ENCODE assay signal across 33 cellular contexts in genomic region chr10:80661526-80661925, GRCh38.
"Had no signal": no experiment of that assay in that cellular context is flagged by ENCODE, and none has a peak within 500 bp of the region (broad histone marks: within the 10 kb centered on the region; RNA-seq: fewer than 3 reads in every experiment).

No MANE protein-coding gene starts in this region.

- H3K27ac ChIP-seq: body of pancreas, brain microvascular endothelial cell, cardiac muscle cell, VCaP had no signal

- H3K9me3 Mint-ChIP-seq: activated B cell treated with CpG ODN at 0.5 μM for 24 hours; activated CD4-positive, alpha-beta memory T cell treated with anti-CD3 and anti-CD28 coated beads for 36 hours; activated CD4-positive, alpha-beta T cell treated with anti-CD3 and anti-CD28 coated beads, Interleukin-2, amount 10 ng/mL, durations not matched to agents 24 days and 14 days; activated naive CD4-positive, alpha-beta T cell treated with anti-CD3 and anti-CD28 coated beads, Interleukin-2, amount 10 ng/mL, durations not matched to agents 7 days and 5 days; activated naive CD4-positive, alpha-beta T cell treated with anti-CD3 and anti-CD28 coated beads, Interleukin-2, amount 50 U/mL, for 24 hours; activated naive CD8-positive, alpha-beta T cell treated with anti-CD3 and anti-CD28 coated beads, Interleukin-2, amount 10 ng/mL, durations not matched to agents 7 days and 5 days; activated naive CD8-positive, alpha-beta T cell treated with anti-CD3 and anti-CD28 coated beads, Interleukin-2, amount 50 U/mL, for 24 hours; activated T-cell treated with anti-CD3 and anti-CD28 coated beads, Interleukin-2, amount 50 U/mL, for 24 hours; activated T-helper 2 cell treated with anti-CD3 and anti-CD28 coated beads, Interferon-gamma antibody, Interleukin-2, Interleukin-4, amounts not matched to agents 10 μg/mL and 5 μg/mL and 100 μg/mL, durations not matched to agents 14 hours and 24 hours and 36 hours; central memory CD8-positive, alpha-beta T cell; T-helper 1 cell treated with Interleukin-12 subunit alpha and Interleukin-12 subunit beta and Interleukin-4 antibody, amounts not matched to agents 30 μg/mL and 1 μg/mL, for 36 hours; T-helper 2 cell treated with Interferon-gamma antibody and Interleukin-4, amounts not matched to agents 5 μg/mL and 100 μg/mL, for 36 hours had no signal

- H3K4me3 ChIP-seq: body of pancreas, cardiac muscle cell had no signal

- H3K9me3 ChIP-seq: body of pancreas had no signal

- DNase-seq: activated B cell treated with CpG ODN at 0.5 μM for 24 hours; activated CD4-positive, alpha-beta memory T cell treated with anti-CD3 and anti-CD28 coated beads for 36 hours; activated CD4-positive, alpha-beta T cell treated with anti-CD3 and anti-CD28 coated beads for 4 hours; activated CD4-positive, alpha-beta T cell treated with anti-CD3 and anti-CD28 coated beads, Interleukin-2, amount 10 ng/mL, durations not matched to agents 24 days and 14 days; activated CD4-positive, alpha-beta T cell treated with anti-CD3 and anti-CD28 coated beads, Interleukin-2, amount 50 U/mL, for 1 hour; activated CD4-positive, alpha-beta T cell treated with anti-CD3 and anti-CD28 coated beads, Interleukin-2, amount 50 U/mL, for 4 hours; activated CD4-positive, CD25-positive, alpha-beta regulatory T cell treated with anti-CD3 and anti-CD28 coated beads, Interleukin-2, amount 50 U/mL, for 72 hours; activated CD8-positive, alpha-beta memory T cell treated with anti-CD3 and anti-CD28 coated beads for 24 hours; activated CD8-positive, alpha-beta memory T cell treated with anti-CD3 and anti-CD28 coated beads, Interleukin-2, amount 10 ng/mL, durations not matched to agents 7 days and 5 days; activated CD8-positive, alpha-beta memory T cell treated with anti-CD3 and anti-CD28 coated beads, Interleukin-2, amount 50 U/mL, for 48 hours; activated CD8-positive, alpha-beta T cell treated with anti-CD3 and anti-CD28 coated beads, Interleukin-2, amount 10 ng/mL, durations not matched to agents 7 days and 5 days; activated effector memory CD4-positive, alpha-beta T cell treated with Interleukin-2 at 50 U/mL for 16 hours; activated gamma-delta T cell; activated naive CD4-positive, alpha-beta T cell treated with anti-CD3 and anti-CD28 coated beads, Interleukin-2, amount 10 ng/mL, durations not matched to agents 7 days and 5 days; activated naive CD4-positive, alpha-beta T cell treated with Interleukin-2 at 50 U/mL for 16 hours; activated naive CD8-positive, alpha-beta T cell treated with anti-CD3 and anti-CD28 coated beads, Interleukin-2, amount 10 ng/mL, durations not matched to agents 7 days and 5 days; activated naive CD8-positive, alpha-beta T cell treated with anti-CD3 and anti-CD28 coated beads, Interleukin-2, amount 50 U/mL, for 24 hours; activated T-cell treated with anti-CD3 and anti-CD28 coated beads, Interleukin-2, amount 50 U/mL, for 24 hours; activated T-cell treated with anti-CD3 and anti-CD28 coated beads, Interleukin-2, amount 50 U/mL, for 48 hours; brain microvascular endothelial cell; cerebellar nuclear complex; T-helper 1 cell; T-helper 2 cell; T-helper 9 cell had no signal

- H3K27me3 ChIP-seq: body of pancreas, brain microvascular endothelial cell, cardiac muscle cell had no signal

- H3K36me3 ChIP-seq: brain microvascular endothelial cell, cardiac muscle cell had no signal

- H3K27ac Mint-ChIP-seq: activated B cell treated with CpG ODN at 0.5 μM for 24 hours; activated CD4-positive, alpha-beta memory T cell treated with anti-CD3 and anti-CD28 coated beads for 36 hours; activated CD4-positive, alpha-beta T cell treated with anti-CD3 and anti-CD28 coated beads, Interleukin-2, amount 10 ng/mL, durations not matched to agents 24 days and 14 days; activated CD8-positive, alpha-beta memory T cell treated with anti-CD3 and anti-CD28 coated beads, Interleukin-2, amount 10 ng/mL, durations not matched to agents 7 days and 5 days; activated CD8-positive, alpha-beta T cell treated with anti-CD3 and anti-CD28 coated beads, Interleukin-2, amount 10 ng/mL, durations not matched to agents 7 days and 5 days; activated naive CD4-positive, alpha-beta T cell treated with anti-CD3 and anti-CD28 coated beads, Interleukin-2, amount 10 ng/mL, durations not matched to agents 7 days and 5 days; activated naive CD4-positive, alpha-beta T cell treated with anti-CD3 and anti-CD28 coated beads, Interleukin-2, amount 50 U/mL, for 24 hours; activated naive CD8-positive, alpha-beta T cell; activated naive CD8-positive, alpha-beta T cell treated with anti-CD3 and anti-CD28 coated beads, Interleukin-2, amount 10 ng/mL, durations not matched to agents 7 days and 5 days; activated naive CD8-positive, alpha-beta T cell treated with anti-CD3 and anti-CD28 coated beads, Interleukin-2, amount 50 U/mL, for 24 hours; activated T-cell treated with anti-CD3 and anti-CD28 coated beads, Interleukin-2, amount 50 U/mL, for 24 hours; activated T-helper 2 cell treated with anti-CD3 and anti-CD28 coated beads, Interferon-gamma antibody, Interleukin-2, Interleukin-4, amounts not matched to agents 10 μg/mL and 5 μg/mL and 100 μg/mL, durations not matched to agents 14 hours and 24 hours and 36 hours; T-helper 1 cell treated with Interleukin-12 subunit alpha and Interleukin-12 subunit beta and Interleukin-4 antibody, amounts not matched to agents 30 μg/mL and 1 μg/mL, for 36 hours; T-helper 2 cell treated with Interferon-gamma antibody and Interleukin-4, amounts not matched to agents 5 μg/mL and 100 μg/mL, for 36 hours had no signal

- H3K36me3 Mint-ChIP-seq: activated CD4-positive, alpha-beta memory T cell treated with anti-CD3 and anti-CD28 coated beads for 36 hours; activated CD8-positive, alpha-beta memory T cell treated with anti-CD3 and anti-CD28 coated beads, Interleukin-2, amount 10 ng/mL, durations not matched to agents 7 days and 5 days; activated naive CD4-positive, alpha-beta T cell treated with anti-CD3 and anti-CD28 coated beads, Interleukin-2, amount 10 ng/mL, durations not matched to agents 7 days and 5 days; activated naive CD4-positive, alpha-beta T cell treated with anti-CD3 and anti-CD28 coated beads, Interleukin-2, amount 50 U/mL, for 24 hours; activated naive CD8-positive, alpha-beta T cell; activated naive CD8-positive, alpha-beta T cell treated with anti-CD3 and anti-CD28 coated beads, Interleukin-2, amount 10 ng/mL, durations not matched to agents 7 days and 5 days had no signal

- H3K4me3 Mint-ChIP-seq: activated B cell treated with CpG ODN at 0.5 μM for 24 hours; activated CD4-positive, alpha-beta memory T cell treated with anti-CD3 and anti-CD28 coated beads for 36 hours; activated CD4-positive, alpha-beta T cell treated with anti-CD3 and anti-CD28 coated beads, Interleukin-2, amount 10 ng/mL, durations not matched to agents 24 days and 14 days; activated CD8-positive, alpha-beta memory T cell treated with anti-CD3 and anti-CD28 coated beads, Interleukin-2, amount 10 ng/mL, durations not matched to agents 7 days and 5 days; activated CD8-positive, alpha-beta T cell treated with anti-CD3 and anti-CD28 coated beads, Interleukin-2, amount 10 ng/mL, durations not matched to agents 7 days and 5 days; activated naive CD4-positive, alpha-beta T cell treated with anti-CD3 and anti-CD28 coated beads, Interleukin-2, amount 10 ng/mL, durations not matched to agents 7 days and 5 days; activated naive CD4-positive, alpha-beta T cell treated with anti-CD3 and anti-CD28 coated beads, Interleukin-2, amount 50 U/mL, for 24 hours; activated naive CD8-positive, alpha-beta T cell; activated naive CD8-positive, alpha-beta T cell treated with anti-CD3 and anti-CD28 coated beads, Interleukin-2, amount 10 ng/mL, durations not matched to agents 7 days and 5 days; activated naive CD8-positive, alpha-beta T cell treated with anti-CD3 and anti-CD28 coated beads, Interleukin-2, amount 50 U/mL, for 24 hours; activated T-cell treated with anti-CD3 and anti-CD28 coated beads, Interleukin-2, amount 50 U/mL, for 24 hours; central memory CD8-positive, alpha-beta T cell; T-helper 1 cell treated with Interleukin-12 subunit alpha and Interleukin-12 subunit beta and Interleukin-4 antibody, amounts not matched to agents 30 μg/mL and 1 μg/mL, for 36 hours; T-helper 2 cell treated with Interferon-gamma antibody and Interleukin-4, amounts not matched to agents 5 μg/mL and 100 μg/mL, for 36 hours had no signal
